16 cellular contexts compared by ENCODE assay signal in genomic region chr1:8263806-8264205, GRCh38. TPM values are rescaled to one million over a fixed set of nuclear protein-coding genes. Genes with fewer than 3 reads are reported as not detected.
DNase-seq lines count a peak whose midpoint lies in the region; ATAC-seq, FAIRE-seq and TF ChIP-seq lines count a peak whose summit lies in the region.
"Had no signal": no experiment of that assay in that cellular context is flagged by ENCODE, and none has a peak within 500 bp of the region (broad histone marks: within the 10 kb centered on the region; RNA-seq: fewer than 3 reads in every experiment).

No MANE protein-coding gene starts in this region.

- H4K5ac ChIP-seq in mesendoderm (ENCODE audit: low read length) = no peak overlapping the region

- no peak overlapping the region for H2BK15ac ChIP-seq in mesendoderm (replicated peaks; ENCODE audit: low read depth)

- no peak overlapping the region for H2BK120ac ChIP-seq in mesendoderm (ENCODE audit: low read depth, low read length)

- no peaks in the 10 kb centered on the region for H3K79me2 ChIP-seq in astrocyte (ENCODE audit: insufficient read depth, low read length)
- no peaks in the 10 kb centered on the region for H3K79me2 ChIP-seq in mesendoderm (ENCODE audit: control insufficient read depth, insufficient read depth, low read length)

- no peak overlapping the region for H3K18ac ChIP-seq in mesendoderm (ENCODE audit: low read length)

- no peak overlapping the region for H2BK5ac ChIP-seq in mesendoderm (ENCODE audit: low read length)

- H3K27ac Mint-ChIP-seq in astrocyte (ENCODE audit: unreplicated experiment) = peak overlapping the region; percentile 14
- H3K27ac Mint-ChIP-seq: CD8-positive, alpha-beta memory T cell; GM23338 had no signal

- no peak overlapping the region for H3K4me2 ChIP-seq in astrocyte (ENCODE audit: low read length)
- H3K4me2 ChIP-seq in mesendoderm (ENCODE audit: low read length) = no peak overlapping the region
- H3K4me2 ChIP-seq: BLaER1, GM23338 had no signal

- H3K4me3 ChIP-seq in astrocyte (ENCODE audit: insufficient read depth, low read depth, low read length) = no peak overlapping the region
- H3K4me3 ChIP-seq in mesendoderm (ENCODE audit: low read length) = no peak overlapping the region
- H3K4me3 ChIP-seq: BLaER1, GM23338 had no signal

- no peaks in the 10 kb centered on the region for H3K27me3 Mint-ChIP-seq in astrocyte (ENCODE audit: low read depth, unreplicated experiment)

- H3K4ac ChIP-seq in mesendoderm (ENCODE audit: low read depth, low read length) = no peak overlapping the region

- no peak overlapping the region for H3K56ac ChIP-seq in mesendoderm (ENCODE audit: low read length)

- no peaks in the 10 kb centered on the region for H4K20me1 ChIP-seq in astrocyte (ENCODE audit: insufficient read depth, low read length)
- H4K20me1 ChIP-seq: BLaER1 had no signal

- no peak overlapping the region for H3K23ac ChIP-seq in mesendoderm (ENCODE audit: low read length)

- H3K9me3 Mint-ChIP-seq in astrocyte (ENCODE audit: unreplicated experiment) = no peaks in the 10 kb centered on the region
- H3K9me3 Mint-ChIP-seq: CD8-positive, alpha-beta memory T cell; GM23338; H9 had no signal

- ATAC-seq in GM18861 (IDR thresholded peaks at IDR 0.05; ENCODE audit: unreplicated experiment) = no peak
- ATAC-seq: GM23338 had no signal

- no peak overlapping the region for H2AK5ac ChIP-seq in mesendoderm (ENCODE audit: low read length)

- peaks cover 13% of the 10 kb centered on the region for H3K4me1 ChIP-seq in astrocyte (ENCODE audit: insufficient read depth, low read length)
- H3K4me1 ChIP-seq in mesendoderm (ENCODE audit: control insufficient read depth, low read depth, low read length) = peaks cover 6% of the 10 kb centered on the region
- H3K4me1 ChIP-seq: BLaER1 had no signal

- H3K27ac ChIP-seq in astrocyte (ENCODE audit: low read depth, low read length) (no peak overlapping the region), mesendoderm (ENCODE audit: low read depth, low read length) (no peak overlapping the region)
- H3K27ac ChIP-seq: BLaER1 had no signal

- peak overlapping the region; percentile 20 for H3K4me3 Mint-ChIP-seq in astrocyte (ENCODE audit: unreplicated experiment)
- H3K4me3 Mint-ChIP-seq: CD8-positive, alpha-beta memory T cell; GM23338; H9 had no signal

- no peaks in the 10 kb centered on the region for H3K79me1 ChIP-seq in mesendoderm (ENCODE audit: low read length)

- FAIRE-seq in astrocyte (lab: Jason Lieb, UNC) = no peak

- no peaks in the 10 kb centered on the region for H3K9me3 ChIP-seq in astrocyte (ENCODE audit: insufficient read depth, low read depth, low read length)
- H3K9me3 ChIP-seq: BLaER1, Caco-2 had no signal

- H3K9ac ChIP-seq in astrocyte (ENCODE audit: low read length) (no peak overlapping the region), mesendoderm (ENCODE audit: low read length) (no peak overlapping the region)
- H3K9ac ChIP-seq: BLaER1 had no signal

- no peaks in the 10 kb centered on the region for H3K36me3 Mint-ChIP-seq in astrocyte (ENCODE audit: low read depth, unreplicated experiment)
- H3K36me3 Mint-ChIP-seq: CD8-positive, alpha-beta memory T cell had no signal

- in situ Hi-C loops in KBM-7 (cut with MboI; ENCODE audit: low pct_unique_long_range_greater_than_20kb, low sequenced_read_pairs) = no loop called here

- H4K8ac ChIP-seq in mesendoderm (ENCODE audit: low read depth, low read length) = no peak overlapping the region

- no peak for TF ChIP-seq CTCF in astrocyte (IDR thresholded peaks at IDR 0.05; ENCODE audit: insufficient read depth, low read depth, low read length)

- H3K4me1 Mint-ChIP-seq in astrocyte (ENCODE audit: low read depth, unreplicated experiment) = peaks cover 29% of the 10 kb centered on the region
- H3K4me1 Mint-ChIP-seq: CD8-positive, alpha-beta memory T cell had no signal

- H3K36me3 ChIP-seq in astrocyte (ENCODE audit: insufficient read depth, low read length) (no peaks in the 10 kb centered on the region), mesendoderm (ENCODE audit: control insufficient read depth, insufficient read depth, low read length) (no peaks in the 10 kb centered on the region)
- H3K36me3 ChIP-seq: BLaER1 had no signal

- no peaks in the 10 kb centered on the region for H3K27me3 ChIP-seq in astrocyte (ENCODE audit: insufficient read depth, low read length)
- no peaks in the 10 kb centered on the region for H3K27me3 ChIP-seq in mesendoderm (ENCODE audit: insufficient read depth, low read length, poor library complexity)
- H3K27me3 ChIP-seq: BLaER1 had no signal

- DNase-seq in HS-27A (ENCODE audit: low read depth) = peak; percentile 31
- DNase-seq in astrocyte (ENCODE audit: low read depth) = no peak
- DNase-seq in glomerular visceral epithelial cell (ENCODE audit: extremely low spot score) = peak; percentile 8
- peak; percentile 80 for DNase-seq in mesendoderm
- DNase-seq in hypothalamus (lab: John Stamatoyannopoulos, UW) = no peak
- no peak for DNase-seq in KBM-7
- DNase-seq in DMS79 (lab: John Stamatoyannopoulos, UW) = no peak
- DNase-seq: 8988T; AML-193; Caco-2; CD8-positive, alpha-beta memory T cell; H9 had no signal

- no peak overlapping the region for H2AFZ ChIP-seq in astrocyte (ENCODE audit: low read depth, low read length)
- H2AFZ ChIP-seq: GM23338 had no signal

- no CpG with 5 or more reads among the region's 4 CpGs for WGBS in mesendoderm (ENCODE audit: extremely low coverage, insufficient coverage, low lambda C conversion rate)

RNA-seq across cellular contexts. Expression of gene SLC45A1, which starts 54.1 kb away (rescaled TPM):
- 0.95 and 1.0 TPM in 2 replicates for total RNA-seq in astrocyte
- 0.07 TPM for polyA plus RNA-seq in mesendoderm (2013, experiment 1 of 2)
- 0.11 TPM for polyA plus RNA-seq in mesendoderm (2013, experiment 2 of 2)
- total RNA-seq: HT1080 had no signal

Comparison
In these comparisons a context has a peak if more than half of its experiments do, and no peak if none do; other contexts are left out.
1. DNase-seq: peak in HS-27A (single experiment), glomerular visceral epithelial cell (single experiment) and mesendoderm (single experiment); none in astrocyte (single experiment), hypothalamus (0 of 51), KBM-7 (single experiment) and DMS79 (single experiment).